13 cellular contexts compared by ENCODE assay signal in genomic region chr20:20450461-20451027, GRCh38.
A peak's percentile ranks its signal among the peaks of the same experiment; 100 is the strongest.
DNase-seq lines count a peak whose midpoint lies in the region; ATAC-seq lines count a peak whose summit lies in the region.
"Had no signal": no experiment of that assay in that cellular context is flagged by ENCODE, and none has a peak within 500 bp of the region (broad histone marks: within the 10 kb centered on the region; RNA-seq: fewer than 3 reads in every experiment).

No MANE protein-coding gene starts in this region.

- no peak for ATAC-seq in HG03571 (IDR thresholded peaks at IDR 0.05; ENCODE audit: unreplicated experiment)
- no peak for ATAC-seq in activated CD4-positive, alpha-beta T cell treated with anti-CD3 and anti-CD28 coated beads for 36 hours
- ATAC-seq: CD8-positive, alpha-beta T cell had no signal

- no peaks in the 10 kb centered on the region for H3K27me3 ChIP-seq in layer of hippocampus (ENCODE audit: control insufficient read depth, insufficient read depth, low read length)

- peak overlapping the region; percentile 53 for H3K27ac ChIP-seq in layer of hippocampus (ENCODE audit: low read depth, low read length)

- intact Hi-C loops in activated CD4-positive, alpha-beta T cell treated with anti-CD3 and anti-CD28 coated beads for 36 hours (cut with DNase I, micrococcal nuclease) = loop anchor here (5.0 kb wide), 2 partner anchors 33 to 117 kb away; no protein-coding TSS in a partner anchor

- H3K36me3 Mint-ChIP-seq in activated CD4-positive, alpha-beta T cell treated with anti-CD3 and anti-CD28 coated beads for 36 hours (ENCODE audit: low read depth) = peaks cover 25% of the 10 kb centered on the region
- H3K36me3 Mint-ChIP-seq: mesothelial cell of epicardium had no signal

- POLR2A ChIA-PET in activated CD4-positive, alpha-beta T cell treated with anti-CD3 and anti-CD28 coated beads for 36 hours (lab: Charles Lee) = no interaction called here

- no peak overlapping the region for H3K27ac Mint-ChIP-seq in activated CD4-positive, alpha-beta T cell treated with anti-CD3 and anti-CD28 coated beads for 36 hours
- H3K27ac Mint-ChIP-seq: activated naive CD8-positive, alpha-beta T cell; CD8-positive, alpha-beta T cell; mesothelial cell of epicardium had no signal

- no peak overlapping the region for H3K4me3 Mint-ChIP-seq in activated CD4-positive, alpha-beta T cell treated with anti-CD3 and anti-CD28 coated beads for 36 hours
- H3K4me3 Mint-ChIP-seq: activated naive CD8-positive, alpha-beta T cell; CD8-positive, alpha-beta T cell; mesothelial cell of epicardium had no signal

- H3K27me3 Mint-ChIP-seq in activated CD4-positive, alpha-beta T cell treated with anti-CD3 and anti-CD28 coated beads for 36 hours = no peaks in the 10 kb centered on the region
- H3K27me3 Mint-ChIP-seq: activated naive CD8-positive, alpha-beta T cell had no signal

- CTCF ChIA-PET in activated CD4-positive, alpha-beta T cell treated with anti-CD3 and anti-CD28 coated beads for 36 hours (lab: Charles Lee) = interaction anchor here (1.6 kb wide), 1 partner anchor 60 kb away, joined by 3 read pairs; no protein-coding TSS in a partner anchor

- peaks cover 31% of the 10 kb centered on the region for H3K4me1 Mint-ChIP-seq in activated CD4-positive, alpha-beta T cell treated with anti-CD3 and anti-CD28 coated beads for 36 hours

- H3K9me3 Mint-ChIP-seq in activated CD4-positive, alpha-beta T cell treated with anti-CD3 and anti-CD28 coated beads for 36 hours (ENCODE audit: low read depth) = no peaks in the 10 kb centered on the region
- H3K9me3 Mint-ChIP-seq: CD8-positive, alpha-beta T cell; mesothelial cell of epicardium had no signal

- in situ Hi-C loops in G401 (cut with HindIII; ENCODE audit: low sequenced_read_pairs) = no loop called here

- DNase-seq in G401 (ENCODE audit: low spot score) (peak; percentile 97), NCI-H2196 treated with DMSO at 0.1 percent for 48 hours (lab: John Stamatoyannopoulos, UW; ENCODE audit: unreplicated experiment) (peak; percentile 33), cerebellar nuclear complex (lab: John Stamatoyannopoulos, UW) (peak; percentile 85 to 94), NCI-H2107 (lab: John Stamatoyannopoulos, UW) (no peak)
- DNase-seq in activated CD4-positive, alpha-beta T cell treated with anti-CD3 and anti-CD28 coated beads for 36 hours = no peak
- DNase-seq in stimulated activated naive CD4-positive, alpha-beta T cell treated with Interleukin-2 at 50 U/mL for 16 hours (lab: John Stamatoyannopoulos, UW) = no peak
- DNase-seq: CD8-positive, alpha-beta T cell; effector CD8-positive, alpha-beta T cell; T-helper 2 cell had no signal

Comparison
In these comparisons a context has a peak if more than half of its experiments do, and no peak if none do; other contexts are left out.
1. DNase-seq: peak in G401 (single experiment), NCI-H2196 treated with DMSO at 0.1 percent for 48 hours (single experiment) and cerebellar nuclear complex (2 of 2); none in NCI-H2107 (single experiment), activated CD4-positive, alpha-beta T cell treated with anti-CD3 and anti-CD28 coated beads for 36 hours (single experiment) and stimulated activated naive CD4-positive, alpha-beta T cell treated with Interleukin-2 at 50 U/mL for 16 hours (single experiment).